8 cellular contexts compared by ENCODE assay signal in genomic region chr6:42454428-42454791, GRCh38. TPM values are rescaled to one million over a fixed set of nuclear protein-coding genes. Genes with fewer than 3 reads are reported as not detected.
DNase-seq lines count a peak whose midpoint lies in the region; ATAC-seq and TF ChIP-seq lines count a peak whose summit lies in the region.

No MANE protein-coding gene starts in this region.

- no peaks in the 10 kb centered on the region for H4K20me1 ChIP-seq in smooth muscle cell (ENCODE audit: low read depth)

- H3K27me3 Mint-ChIP-seq in activated T-helper 17 cell treated with anti-CD3 and anti-CD28 coated beads, Interleukin-2, amount 50 U/mL, for 72 hours: no peaks in the 10 kb centered on the region

- H2AFZ ChIP-seq in smooth muscle cell (ENCODE audit: low read depth): peak overlapping the region; percentile 47

- no peak for ATAC-seq in activated T-helper 17 cell treated with anti-CD3 and anti-CD28 coated beads, Interleukin-2, amount 50 U/mL, for 72 hours (replicated peaks)

- H3K27ac ChIP-seq in iPS DF 6.9 (ENCODE audit: low read length) (no peak overlapping the region), smooth muscle cell (ENCODE audit: low read depth) (peak overlapping the region; percentile 40)

- H3K36me3 Mint-ChIP-seq in activated T-helper 17 cell treated with anti-CD3 and anti-CD28 coated beads, Interleukin-2, amount 50 U/mL, for 72 hours (ENCODE audit: low read depth): no peaks in the 10 kb centered on the region

- DNase-seq in NCI-H748 (lab: John Stamatoyannopoulos, UW; ENCODE audit: unreplicated experiment): peak; percentile 47
- DNase-seq in NCI-H748 treated with DMSO at 0.1 percent for 48 hours (lab: John Stamatoyannopoulos, UW): no peak
- DNase-seq in iPS DF 6.9 (ENCODE audit: low read depth, low spot score): no peak
- DNase-seq in smooth muscle cell (lab: John Stamatoyannopoulos, UW; ENCODE audit: unreplicated experiment): no peak
- no peak for DNase-seq in amniotic stem cell (lab: John Stamatoyannopoulos, UW)
- no peak for DNase-seq in NCI-H2196 treated with DMSO at 0.1 percent for 48 hours (lab: John Stamatoyannopoulos, UW; ENCODE audit: unreplicated experiment)
- no peak for DNase-seq in mesenteric fat pad (ENCODE audit: low spot score)

- H3K27me3 ChIP-seq in iPS DF 6.9 (ENCODE audit: control insufficient read depth, insufficient read depth, low read length) (no peaks in the 10 kb centered on the region), smooth muscle cell (ENCODE audit: low read depth) (no peaks in the 10 kb centered on the region)

- H3K27ac Mint-ChIP-seq in activated T-helper 17 cell treated with anti-CD3 and anti-CD28 coated beads, Interleukin-2, amount 50 U/mL, for 72 hours: no peak overlapping the region

- no peaks in the 10 kb centered on the region for H3K79me2 ChIP-seq in smooth muscle cell (ENCODE audit: low read depth)

- peak overlapping the region; percentile 98 for H3K4me2 ChIP-seq in smooth muscle cell

- H3K9ac ChIP-seq in smooth muscle cell (ENCODE audit: low read depth): peak overlapping the region; percentile 18

- peaks cover 4% of the 10 kb centered on the region for H3F3A ChIP-seq in smooth muscle cell (ENCODE audit: low read depth)

- H3K9me3 ChIP-seq in iPS DF 6.9 (ENCODE audit: control insufficient read depth, insufficient read depth, low read length) (no peaks in the 10 kb centered on the region), smooth muscle cell (replicated peaks; ENCODE audit: low read depth) (no peaks in the 10 kb centered on the region)

- peak overlapping the region; percentile 92 for H3K4me3 Mint-ChIP-seq in activated T-helper 17 cell treated with anti-CD3 and anti-CD28 coated beads, Interleukin-2, amount 50 U/mL, for 72 hours

- peaks cover 3% of the 10 kb centered on the region; the same call in 1 of the 2 replicates for H3K4me1 ChIP-seq in iPS DF 6.9 (ENCODE audit: control insufficient read depth, insufficient read depth, low read length)
- H3K4me1 ChIP-seq in smooth muscle cell (ENCODE audit: low read depth): peaks cover 5% of the 10 kb centered on the region

- peak overlapping the region; percentile 2; the same call in 1 of the 2 replicates for H3K4me3 ChIP-seq in iPS DF 6.9 (ENCODE audit: low read length)
- H3K4me3 ChIP-seq in smooth muscle cell: peak overlapping the region; percentile 69

- H3K4me1 Mint-ChIP-seq in activated T-helper 17 cell treated with anti-CD3 and anti-CD28 coated beads, Interleukin-2, amount 50 U/mL, for 72 hours: peaks cover 18% of the 10 kb centered on the region

- no CpG with 5 or more reads among the region's 11 CpGs for WGBS in iPS DF 6.9 (ENCODE audit: insufficient coverage, insufficient read length)
- WGBS in smooth muscle cell (ENCODE audit: low lambda C conversion rate): 4% methylated on average over 11 of the region's 11 CpGs

- no peaks in the 10 kb centered on the region for H3K9me3 Mint-ChIP-seq in activated T-helper 17 cell treated with anti-CD3 and anti-CD28 coated beads, Interleukin-2, amount 50 U/mL, for 72 hours

- H3K36me3 ChIP-seq in iPS DF 6.9 (ENCODE audit: control insufficient read depth, insufficient read depth, low read length): no peaks in the 10 kb centered on the region
- no peaks in the 10 kb centered on the region for H3K36me3 ChIP-seq in smooth muscle cell (ENCODE audit: low read depth)

- no peak for TF ChIP-seq CTCF in smooth muscle cell (IDR thresholded peaks at IDR 0.05; ENCODE audit: borderline replicate concordance, insufficient read depth, poor library complexity, severe bottlenecking)

RNA-seq across cellular contexts. Expression of gene TRERF1, which starts 2.7 kb away (rescaled TPM):
- 10 to 100 TPM; 16.6 to 32.4 TPM for total RNA-seq in activated T-helper 17 cell treated with anti-CD3 and anti-CD28 coated beads, Interleukin-2, amount 50 U/mL, for 72 hours
- total RNA-seq in smooth muscle cell (3.5 and 3.7 TPM in 2 replicates), mesenteric fat pad (3.3 TPM)
- 4.5 and 5.3 TPM in 2 replicates for polyA plus RNA-seq in smooth muscle cell
